In the genomic region with DNA sequence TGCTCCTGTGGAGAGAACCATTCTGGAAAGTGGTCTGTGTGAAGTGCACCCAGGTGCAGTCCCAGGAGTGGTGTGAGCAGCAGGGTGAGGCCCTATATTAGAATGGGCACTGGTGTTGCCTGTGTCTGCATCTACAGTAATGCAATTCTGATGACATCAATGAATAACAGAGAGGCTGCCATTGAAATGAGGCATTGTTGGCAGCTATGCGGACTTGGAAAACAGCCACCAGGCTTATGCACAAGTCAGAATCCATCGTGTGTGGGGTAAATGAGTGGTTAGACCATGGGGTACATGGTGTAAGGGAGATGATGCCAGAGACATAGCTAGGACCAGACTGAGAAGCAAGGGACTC, we compare ENCODE assay signal across 12 cellular contexts. TPM values are rescaled to one million over a fixed set of nuclear protein-coding genes. Genes with fewer than 3 reads are reported as not detected.
DNase-seq lines count a peak whose midpoint lies in the region; ATAC-seq, FAIRE-seq and TF ChIP-seq lines count a peak whose summit lies in the region.
"Had no signal": no experiment of that assay in that cellular context is flagged by ENCODE, and none has a peak within 500 bp of the region (broad histone marks: within the 10 kb centered on the region; RNA-seq: fewer than 3 reads in every experiment).

No MANE protein-coding gene starts in this region.

- peaks cover 14% of the 10 kb centered on the region for H3K36me3 Mint-ChIP-seq in Calu3 (ENCODE audit: insufficient read depth, unreplicated experiment)

- peaks cover 57% of the 10 kb centered on the region for H3K4me1 Mint-ChIP-seq in Calu3 (ENCODE audit: low read depth, unreplicated experiment)

- H3K36me3 ChIP-seq in gastrocnemius medialis (no peaks in the 10 kb centered on the region), SJCRH30 (no peaks in the 10 kb centered on the region)

- no peak for FAIRE-seq in H54 (lab: Jason Lieb, UNC)
- FAIRE-seq: HTR-8/SVneo had no signal

- peak overlapping the region; percentile 97 to 99 (median 98) for H3K27ac ChIP-seq in gastrocnemius medialis
- H3K27ac ChIP-seq in SJCRH30, result no peak overlapping the region

- CTCF ChIA-PET in Calu3 (lab: Charles Lee), result interaction anchor here (0.9 to 1.1 kb wide), 2 partner anchors 85 to 87 kb away, joined by 3 to 4 read pairs; no protein-coding TSS in a partner anchor

- TF ChIP-seq CTCF in Calu3 (IDR thresholded peaks at IDR 0.05; ENCODE audit: unreplicated experiment) (no peak), gastrocnemius medialis (IDR thresholded peaks at IDR 0.05 in 4 of 5, conservative IDR thresholded peaks at IDR 0.05 in 1 of 5) (no peak)

- in situ Hi-C loops in gastrocnemius medialis (cut with MboI; ENCODE audit: low sequenced_read_pairs in 4 of 4), result no loop called here

- TF ChIP-seq POLR2A in gastrocnemius medialis (IDR thresholded peaks at IDR 0.05), result peak in 1 of 2 donors; percentile 54
- no peak for TF ChIP-seq POLR2A in H54 (IDR thresholded peaks at IDR 0.05; ENCODE audit: low read depth, low read length)

- no peaks in the 10 kb centered on the region for H3K9me3 Mint-ChIP-seq in Calu3 (ENCODE audit: low read depth, unreplicated experiment)
- H3K9me3 Mint-ChIP-seq: nephron progenitor cell had no signal

- H3K27me3 ChIP-seq in gastrocnemius medialis, result no peaks in the 10 kb centered on the region
- H3K27me3 ChIP-seq in SJCRH30, result peaks cover 10% of the 10 kb centered on the region

- no peak for ATAC-seq in gastrocnemius medialis
- ATAC-seq in HG02642 (IDR thresholded peaks at IDR 0.05; ENCODE audit: poor library complexity, unreplicated experiment), result no peak
- ATAC-seq: Panc1 had no signal

- no peaks in the 10 kb centered on the region for H3K27me3 Mint-ChIP-seq in Calu3 (ENCODE audit: unreplicated experiment)

- no peak overlapping the region for H3K4me3 Mint-ChIP-seq in Calu3 (ENCODE audit: low read depth, unreplicated experiment)
- H3K4me3 Mint-ChIP-seq: nephron progenitor cell had no signal

- BruUV-seq in Calu3 (replicated peaks; lab: Mats Ljungman, UMichigan), result no TSS peak

- H3K27ac Mint-ChIP-seq in Calu3 (ENCODE audit: unreplicated experiment), result peak overlapping the region; percentile 25
- H3K27ac Mint-ChIP-seq: nephron progenitor cell had no signal

- intact Hi-C loops in Calu3 (cut with micrococcal nuclease; ENCODE audit: unreplicated experiment), result loop anchor here (5.0 kb wide), 1 partner anchor 89 kb away; a partner anchor contains a TSS
- intact Hi-C loops in gastrocnemius medialis (cut with DNase I; ENCODE audit: low total_unique reads), result loop anchor here (5.0 kb wide), 2 partner anchors 144 to 209 kb away; a partner anchor contains a TSS

- no peak overlapping the region for H3K4me3 ChIP-seq in gastrocnemius medialis
- H3K4me3 ChIP-seq in SJCRH30, result no peak overlapping the region

- H3K9me3 ChIP-seq in gastrocnemius medialis (no peaks in the 10 kb centered on the region), SJCRH30 (replicated peaks) (no peaks in the 10 kb centered on the region)

- DNase-seq in Calu3, result no peak
- peak; percentile 45 for DNase-seq in RPMI8226
- DNase-seq in fibroblast of peridontal ligament (ENCODE audit: extremely low read depth), result peak; percentile 93
- DNase-seq in gastrocnemius medialis, result peak in 1 of 2 donors; percentile 44
- no peak for DNase-seq in H54 (ENCODE audit: insufficient read length, low spot score)
- DNase-seq in DMS 273 (lab: John Stamatoyannopoulos, UW; ENCODE audit: unreplicated experiment), result no peak
- no peak for DNase-seq in SJCRH30
- DNase-seq: activated T-cell treated with anti-CD3 and anti-CD28 coated beads, Interleukin-2, amount 50 U/mL, for 1 hour; nephron progenitor cell had no signal

- H3K4me1 ChIP-seq in gastrocnemius medialis (peaks cover 77 to 85% of the 10 kb centered on the region in 2 donors), SJCRH30 (peaks cover 2% of the 10 kb centered on the region; the same call in 1 of the 2 replicates)

RNA-seq across cellular contexts. Expression of a gene that starts 26.6 kb away (rescaled TPM):
- 43.7 and 51.6 TPM in 2 replicates for total RNA-seq in Calu3 (2022)
- 10 to 100 TPM; 23.6 to 58.5 (median 37.4) TPM for total RNA-seq in gastrocnemius medialis
- 51.3 and 62.4 TPM in 2 replicates for total RNA-seq in SJCRH30 (2014; rRNA removed; shearing (Covaris generic))

Comparison
In these comparisons a context has a peak if more than half of its experiments do, and no peak if none do; other contexts are left out.
1. DNase-seq: peak in RPMI8226 (single experiment) and fibroblast of peridontal ligament (single experiment); none in Calu3 (single experiment), H54 (single experiment), DMS 273 (single experiment) and SJCRH30 (0 of 2).